15 cellular contexts compared by ENCODE assay signal in the genomic region with DNA sequence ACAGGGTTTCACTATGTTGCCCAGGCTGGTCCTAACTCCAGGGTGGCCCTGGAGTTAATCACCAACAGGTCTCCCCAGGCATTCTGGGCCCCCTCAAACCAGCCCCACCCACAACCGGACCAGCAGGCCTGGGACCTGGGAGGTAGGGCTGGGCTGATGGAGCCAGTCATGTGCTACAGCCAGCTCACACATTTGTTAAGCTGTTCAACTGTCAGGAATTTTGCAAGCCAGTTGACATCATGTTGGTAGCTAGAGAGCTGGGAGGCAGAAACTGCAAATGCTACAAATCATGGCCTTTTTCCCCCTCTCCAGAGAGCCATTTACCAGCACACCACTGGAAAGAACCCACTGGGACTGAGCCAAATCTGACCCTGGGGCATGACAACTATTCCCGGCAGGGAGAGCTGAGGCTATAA. TPM values are rescaled to one million over a fixed set of nuclear protein-coding genes. Genes with fewer than 3 reads are reported as not detected.
DNase-seq lines count a peak whose midpoint lies in the region; ATAC-seq, FAIRE-seq and TF ChIP-seq lines count a peak whose summit lies in the region.
"Had no signal": no experiment of that assay in that cellular context is flagged by ENCODE, and none has a peak within 500 bp of the region (broad histone marks: within the 10 kb centered on the region; RNA-seq: fewer than 3 reads in every experiment).

No MANE protein-coding gene starts in this region.

- H3K18ac ChIP-seq in IMR-90 (ENCODE audit: low read depth, low read length), result no peak overlapping the region

- no TSS peak for BruUV-seq in IMR-90 (replicated peaks; lab: Mats Ljungman, UMichigan)

- no peak for TF ChIP-seq RAD21 in IMR-90 (IDR thresholded peaks at IDR 0.05; ENCODE audit: low read length)

- H4K8ac ChIP-seq in IMR-90 (ENCODE audit: low read depth in 2 of 2, low read length in 2 of 2), result no peak overlapping the region

- 0 out of 2 replicates have a peak, but pooled peaks cover 12% of the 10 kb centered on the region for H4K20me1 ChIP-seq in IMR-90 (ENCODE audit: insufficient read depth, low read length)
- H4K20me1 ChIP-seq in hepatocyte (ENCODE audit: insufficient read depth, poor library complexity, severe bottlenecking), result peaks cover 5% of the 10 kb centered on the region

- peaks cover 56% of the 10 kb centered on the region for H3K36me3 ChIP-seq in IMR-90 (ENCODE audit: control insufficient read depth, insufficient read depth, low read length)
- peaks cover 27% of the 10 kb centered on the region for H3K36me3 ChIP-seq in bronchial epithelial cell (ENCODE audit: control insufficient read depth, insufficient read depth, low read length)
- H3K36me3 ChIP-seq in hepatocyte (replicated peaks; ENCODE audit: insufficient read depth, low read depth), result no peaks in the 10 kb centered on the region

- H2AFZ ChIP-seq in IMR-90 (replicated peaks; ENCODE audit: low read length, poor library complexity) (no peak overlapping the region), hepatocyte (no peak overlapping the region)

- H3K14ac ChIP-seq in IMR-90 (replicated peaks; ENCODE audit: low read depth, low read length), result no peak overlapping the region

- TF ChIP-seq CTCF in IMR-90 (conservative IDR thresholded peaks at IDR 0.05; ENCODE audit: low read depth, low read length) (no peak), bronchial epithelial cell (IDR thresholded peaks at IDR 0.05; ENCODE audit: insufficient read depth, low read length, severe bottlenecking) (no peak), hepatocyte (IDR thresholded peaks at IDR 0.05; ENCODE audit: poor library complexity) (no peak), progenitor cell of endocrine pancreas (IDR thresholded peaks at IDR 0.05; ENCODE audit: unreplicated experiment) (no peak), GM10266 (IDR thresholded peaks at IDR 0.05; ENCODE audit: control insufficient read depth, insufficient read depth, low read depth, missing control alignments) (no peak)

- H3K4me1 ChIP-seq in IMR-90 (ENCODE audit: control insufficient read depth, insufficient read depth, low read length) (peaks cover 10% of the 10 kb centered on the region), hepatocyte (ENCODE audit: insufficient read depth) (peaks cover under 1% of the 10 kb centered on the region)

- no peaks in the 10 kb centered on the region for H3K9me2 ChIP-seq in hepatocyte (replicated peaks; ENCODE audit: insufficient read depth)

- no peak overlapping the region for H3K4me3 Mint-ChIP-seq in progenitor cell of endocrine pancreas (ENCODE audit: low read depth)
- H3K4me3 Mint-ChIP-seq: activated CD4-positive, alpha-beta memory T cell treated with anti-CD3 and anti-CD28 coated beads, Interleukin-2, amount 10 ng/mL, durations not matched to agents 7 days and 5 days; natural killer cell treated with Interleukin-12 subunit alpha and Interleukin-12 subunit beta and Interleukin-15 and Interleukin-18, amount 100 ng/mL, for 72 hours; stimulated activated memory B cell treated with anti-CD40 and anti-IgM and Interleukin-4, amounts not matched to agents 10 μg/mL and 1 μg/mL and 100 μg/mL, for 72 hours had no signal

- POLR2A ChIA-PET in IMR-90 (lab: Charles Lee; ENCODE audit: unreplicated experiment), result no interaction called here

- no peak overlapping the region for H2AK5ac ChIP-seq in IMR-90 (ENCODE audit: low read depth, low read length)

- dilution Hi-C loops in IMR-90 (cut with HindIII; ENCODE audit: low sequenced_read_pairs, unreplicated experiment), result no loop called here

- no peak overlapping the region for H3K9ac ChIP-seq in IMR-90 (ENCODE audit: low read depth, low read length)

- H3K4me3 ChIP-seq in IMR-90 (ENCODE audit: insufficient read depth, low read depth, low read length) (no peak overlapping the region), bronchial epithelial cell (ENCODE audit: low read depth, low read length) (no peak overlapping the region), hepatocyte (no peak overlapping the region)

- TF ChIP-seq POLR2A in IMR-90 (IDR thresholded peaks at IDR 0.05; ENCODE audit: low read depth, low read length), result no peak

- no peaks in the 10 kb centered on the region for H3K27me3 Mint-ChIP-seq in progenitor cell of endocrine pancreas
- H3K27me3 Mint-ChIP-seq: activated CD4-positive, alpha-beta memory T cell treated with anti-CD3 and anti-CD28 coated beads, Interleukin-2, amount 10 ng/mL, durations not matched to agents 7 days and 5 days; natural killer cell treated with Interleukin-12 subunit alpha and Interleukin-12 subunit beta and Interleukin-15 and Interleukin-18, amount 100 ng/mL, for 72 hours; stimulated activated memory B cell treated with anti-CD40 and anti-IgM and Interleukin-4, amounts not matched to agents 10 μg/mL and 1 μg/mL and 100 μg/mL, for 72 hours had no signal

- H3K4me1 Mint-ChIP-seq in progenitor cell of endocrine pancreas (ENCODE audit: low read depth), result peaks cover 4% of the 10 kb centered on the region

- H4K91ac ChIP-seq in IMR-90 (ENCODE audit: insufficient read depth, low read depth, low read length), result no peak overlapping the region

- peak; percentile 52 for FAIRE-seq in bronchial epithelial cell (lab: Jason Lieb, UNC)
- FAIRE-seq: keratinocyte had no signal

- peaks cover 15% of the 10 kb centered on the region for H3K79me2 ChIP-seq in hepatocyte

- H2AK9ac ChIP-seq in IMR-90 (replicated peaks; ENCODE audit: low read depth, low read length, poor library complexity), result peak overlapping the region; percentile 72

- ATAC-seq in IMR-90 (ENCODE audit: low read depth), result no peak
- ATAC-seq: natural killer cell treated with Interleukin-12 subunit alpha and Interleukin-12 subunit beta and Interleukin-15 and Interleukin-18, amount 100 ng/mL, for 72 hours; stimulated activated memory B cell treated with anti-CD40 and anti-IgM and Interleukin-4, amounts not matched to agents 10 μg/mL and 1 μg/mL and 100 μg/mL, for 72 hours had no signal

- H3K27ac Mint-ChIP-seq in progenitor cell of endocrine pancreas, result no peak overlapping the region
- H3K27ac Mint-ChIP-seq: activated CD4-positive, alpha-beta memory T cell treated with anti-CD3 and anti-CD28 coated beads, Interleukin-2, amount 10 ng/mL, durations not matched to agents 7 days and 5 days had no signal

- no peak overlapping the region; the same call in 2 of the 3 replicates for H2BK15ac ChIP-seq in IMR-90 (ENCODE audit: low read depth, low read length)

- DNase-seq in IMR-90 (peak; percentile 22), bronchial epithelial cell (ENCODE audit: low read depth) (peak; percentile 60), hepatocyte (ENCODE audit: low spot score) (peak; percentile 39), progenitor cell of endocrine pancreas (ENCODE audit: low spot score, unreplicated experiment) (no peak), GM10266 (ENCODE audit: extremely low spot score) (no peak), COLO668 (lab: John Stamatoyannopoulos, UW; ENCODE audit: unreplicated experiment) (no peak), NCI-H524 treated with DMSO at 0.1 percent for 48 hours (lab: John Stamatoyannopoulos, UW) (no peak)
- DNase-seq: activated CD4-positive, alpha-beta memory T cell treated with anti-CD3 and anti-CD28 coated beads, Interleukin-2, amount 10 ng/mL, durations not matched to agents 7 days and 5 days; Karpas-422; NCI-H2171; T-helper 9 cell had no signal

- H3K27me3 ChIP-seq in IMR-90 (ENCODE audit: control insufficient read depth, insufficient read depth, low read length), result no peaks in the 10 kb centered on the region
- H3K27me3 ChIP-seq in bronchial epithelial cell (ENCODE audit: control insufficient read depth, insufficient read depth, low read length), result no peaks in the 10 kb centered on the region
- no peaks in the 10 kb centered on the region for H3K27me3 ChIP-seq in hepatocyte

- H3K9me3 ChIP-seq in IMR-90 (ENCODE audit: control insufficient read depth, insufficient read depth, low read length) (no peaks in the 10 kb centered on the region), hepatocyte (ENCODE audit: low read depth) (no peaks in the 10 kb centered on the region)

- peaks cover 28 to 59% of the 10 kb centered on the region in 2 experiments for H3K79me1 ChIP-seq in IMR-90 (ENCODE audit: low read depth in 1 of 2, low read length in 2 of 2)

- H2BK120ac ChIP-seq in IMR-90 (ENCODE audit: low read depth, low read length), result no peak overlapping the region

- H3K9me3 Mint-ChIP-seq in progenitor cell of endocrine pancreas (ENCODE audit: low read depth), result no peaks in the 10 kb centered on the region
- H3K9me3 Mint-ChIP-seq: activated CD4-positive, alpha-beta memory T cell treated with anti-CD3 and anti-CD28 coated beads, Interleukin-2, amount 10 ng/mL, durations not matched to agents 7 days and 5 days; natural killer cell treated with Interleukin-12 subunit alpha and Interleukin-12 subunit beta and Interleukin-15 and Interleukin-18, amount 100 ng/mL, for 72 hours; stimulated activated memory B cell treated with anti-CD40 and anti-IgM and Interleukin-4, amounts not matched to agents 10 μg/mL and 1 μg/mL and 100 μg/mL, for 72 hours had no signal

- no peak overlapping the region for H3K4me2 ChIP-seq in IMR-90 (ENCODE audit: low read depth, low read length)
- H3K4me2 ChIP-seq in hepatocyte, result no peak overlapping the region

- H2BK20ac ChIP-seq in IMR-90 (ENCODE audit: low read depth, low read length), result no peak overlapping the region

- no peak overlapping the region for H3K4ac ChIP-seq in IMR-90 (ENCODE audit: low read depth, low read length)

- 100% methylated on average over 1 of the region's 2 CpGs; no CpG with 5 or more reads in 1 of the 2 experiments for WGBS in IMR-90 (ENCODE audit: extremely low coverage in 2 of 2, insufficient read length in 1 of 2), 2 experiments
- WGBS in hepatocyte (ENCODE audit: low lambda C conversion rate, missing lambda C conversion rate), result 74% methylated on average over 2 of the region's 2 CpGs

- no peak overlapping the region for H3K23ac ChIP-seq in IMR-90 (ENCODE audit: low read depth, low read length)

- H2BK5ac ChIP-seq in IMR-90 (ENCODE audit: low read depth, low read length, poor library complexity, severe bottlenecking), result no peak overlapping the region

- in situ Hi-C loops in IMR-90 (cut with MboI; ENCODE audit: low sequenced_read_pairs), result no loop called here

- H3K27ac ChIP-seq in IMR-90 (ENCODE audit: insufficient read depth, low read length), result 0 out of 2 replicates have a peak overlapping the region, but pooled peaks have one; percentile 5
- no peak overlapping the region for H3K27ac ChIP-seq in hepatocyte
- H3K27ac ChIP-seq in temporal lobe (ENCODE audit: low read depth, low read length), result peak overlapping the region; percentile 97

- peaks cover 7% of the 10 kb centered on the region for H3K36me3 Mint-ChIP-seq in progenitor cell of endocrine pancreas (ENCODE audit: insufficient read depth)
- H3K36me3 Mint-ChIP-seq: natural killer cell treated with Interleukin-12 subunit alpha and Interleukin-12 subunit beta and Interleukin-15 and Interleukin-18, amount 100 ng/mL, for 72 hours had no signal

- peaks cover 12% of the 10 kb centered on the region; the same call in 1 of the 2 replicates for H3K9me1 ChIP-seq in IMR-90 (ENCODE audit: insufficient read depth, low read length)

- H3K56ac ChIP-seq in IMR-90 (ENCODE audit: extremely low read depth, insufficient read depth, low read length), result no peak overlapping the region

- intact Hi-C loops in IMR-90 (cut with micrococcal nuclease), result no loop called here

- no peak overlapping the region for H4K5ac ChIP-seq in IMR-90 (ENCODE audit: low read depth, low read length)

- CTCF ChIA-PET in IMR-90 (lab: Yijun Ruan, JAX), result interaction anchor here (0.7 kb wide), 1 partner anchor 76 kb away, joined by 3 read pairs; the partner anchor contains the start of gene ATG13

RNA-seq across cellular contexts. Expression of gene ARHGAP1, which starts 6.8 kb away (rescaled TPM):
- total RNA-seq in IMR-90 (2012; rRNA removed) (28.1 and 46.6 TPM in 2 replicates), bronchial epithelial cell (15.5 and 19.6 TPM in 2 replicates), hepatocyte (19.6 and 23.4 TPM in 2 replicates), temporal lobe (17.9 TPM), progenitor cell of endocrine pancreas (39.0 and 39.8 TPM in 2 replicates)
- polyA plus RNA-seq in IMR-90 (2012; rRNA removed) (75.7 and 78.8 TPM in 2 replicates), hepatocyte (56.0 and 62.8 TPM in 2 replicates)
- polyA plus RNA-seq in IMR-90 (2012; cell fraction: cytosol; rRNA removed), result 77.3 and 77.9 TPM in 2 replicates
- 56.6 and 87.7 TPM in 2 replicates for polyA plus RNA-seq in IMR-90 (2012; cell fraction: nucleus; rRNA removed; ENCODE audit: low replicate concordance)

RNA-seq across cellular contexts. Expression of gene ZNF408, which starts 7.2 kb away (rescaled TPM):
- total RNA-seq in IMR-90 (2012; rRNA removed) (9.5 and 10.3 TPM in 2 replicates), bronchial epithelial cell (7.6 and 8.2 TPM in 2 replicates), hepatocyte (7.8 and 10.4 TPM in 2 replicates), temporal lobe (4.2 TPM), progenitor cell of endocrine pancreas (11.6 and 13.7 TPM in 2 replicates)
- polyA plus RNA-seq in IMR-90 (2012; rRNA removed) (10.4 and 11.1 TPM in 2 replicates), hepatocyte (10.7 and 13.6 TPM in 2 replicates)
- polyA plus RNA-seq in IMR-90 (2012; cell fraction: cytosol; rRNA removed), result 5.4 and 8.6 TPM in 2 replicates
- 16.7 and 32.2 TPM in 2 replicates for polyA plus RNA-seq in IMR-90 (2012; cell fraction: nucleus; rRNA removed; ENCODE audit: low replicate concordance)

RNA-seq across cellular contexts. Expression of gene F2, which starts 25.4 kb away (rescaled TPM):
- total RNA-seq in IMR-90 (2012; rRNA removed) (not detected in 2 replicates), bronchial epithelial cell (0.26 and 0.38 TPM in 2 replicates), hepatocyte (79.7 and 85.9 TPM in 2 replicates), temporal lobe (not detected), progenitor cell of endocrine pancreas (21.8 and 22.8 TPM in 2 replicates)
- polyA plus RNA-seq in IMR-90 (2012; rRNA removed) (not detected in 2 replicates), hepatocyte (96.2 and 111 TPM in 2 replicates)
- polyA plus RNA-seq in IMR-90 (2012; cell fraction: cytosol; rRNA removed), result 0.02 TPM in 2 replicates
- 0.16 and 0.70 TPM in 2 replicates for polyA plus RNA-seq in IMR-90 (2012; cell fraction: nucleus; rRNA removed; ENCODE audit: low replicate concordance)
- total RNA-seq: activated CD4-positive, alpha-beta memory T cell treated with anti-CD3 and anti-CD28 coated beads, Interleukin-2, amount 10 ng/mL, durations not matched to agents 7 days and 5 days had no signal
- polyA plus RNA-seq: keratinocyte had no signal

Comparison
In these comparisons a context has a peak if more than half of its experiments do, and no peak if none do; other contexts are left out.
1. DNase-seq: peak in IMR-90 (single experiment), bronchial epithelial cell (single experiment) and hepatocyte (single experiment); none in progenitor cell of endocrine pancreas (single experiment), GM10266 (single experiment), COLO668 (single experiment) and NCI-H524 treated with DMSO at 0.1 percent for 48 hours (single experiment).
2. RNA of gene F2, which starts 25.4 kb away (total RNA-seq): 79.7 to 85.9 TPM in hepatocyte and 21.8 to 22.8 TPM in progenitor cell of endocrine pancreas; 0.26 to 0.38 TPM in bronchial epithelial cell, not detected in IMR-90 and not detected in temporal lobe (single experiment); every median in the first group is over 10 times any median in the second.